Comparison of ENCODE assay signal across 8 cellular contexts in the genomic region with DNA sequence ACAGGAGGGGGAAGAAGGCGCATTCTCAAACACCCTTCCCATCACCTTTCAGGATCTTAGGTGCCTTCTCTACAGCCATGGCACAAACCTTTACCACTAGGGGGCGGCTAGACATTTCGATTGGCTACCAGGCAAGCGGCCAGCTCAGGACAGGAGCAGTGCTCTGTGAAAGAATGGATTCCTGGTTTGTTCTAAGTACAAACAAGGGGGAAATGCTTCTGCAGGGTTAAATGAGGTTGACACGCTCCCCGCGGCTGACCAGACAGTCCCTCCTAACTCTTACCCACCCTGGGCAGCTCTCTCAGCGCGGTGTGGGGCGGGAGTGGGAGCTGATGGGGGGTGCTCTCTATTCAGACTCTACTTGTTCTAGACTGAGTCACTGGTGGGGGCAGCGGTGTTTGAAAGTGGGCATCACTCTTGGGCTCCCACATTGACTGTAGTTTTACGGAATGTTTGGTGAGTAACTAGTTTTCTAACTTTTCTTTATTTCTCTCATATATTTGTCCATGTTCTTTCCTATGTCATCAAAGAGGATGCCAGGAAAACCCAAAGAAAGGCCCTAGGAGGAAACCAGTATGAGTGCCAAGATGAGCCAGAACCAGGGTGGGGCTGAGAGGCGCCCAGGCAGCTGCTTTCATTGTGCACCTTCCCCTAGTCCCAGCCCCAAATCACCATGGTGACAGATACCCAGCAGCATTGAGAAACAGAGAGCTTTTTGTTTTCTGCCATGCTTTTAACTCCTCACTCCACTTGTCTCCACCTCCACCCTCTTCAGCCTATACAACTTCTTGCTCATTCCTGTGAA.
A peak's percentile ranks its signal among the peaks of the same experiment; 100 is the strongest.
DNase-seq lines count a peak whose midpoint lies in the region; ATAC-seq lines count a peak whose summit lies in the region.

No MANE protein-coding gene starts in this region.

- ATAC-seq in GM21528 (IDR thresholded peaks at IDR 0.05; ENCODE audit: low FRiP score, unreplicated experiment) = peak; percentile 88
- no peak for ATAC-seq in HG03045 (IDR thresholded peaks at IDR 0.05; ENCODE audit: unreplicated experiment)

- no peaks in the 10 kb centered on the region for H3K36me3 Mint-ChIP-seq in activated T-cell treated with anti-CD3 and anti-CD28 coated beads, Interleukin-2, amount 50 U/mL, for 24 hours (ENCODE audit: low read depth)

- no peak overlapping the region for H3K27ac Mint-ChIP-seq in activated T-cell treated with anti-CD3 and anti-CD28 coated beads, Interleukin-2, amount 50 U/mL, for 24 hours

- in situ Hi-C loops in G401 (cut with HindIII; ENCODE audit: low sequenced_read_pairs) = no loop called here

- H3K9me3 Mint-ChIP-seq in activated T-cell treated with anti-CD3 and anti-CD28 coated beads, Interleukin-2, amount 50 U/mL, for 24 hours = no peaks in the 10 kb centered on the region

- DNase-seq in G401 (ENCODE audit: low spot score) (peak; percentile 93), HUDEP-2 (lab: John Stamatoyannopoulos, UW; ENCODE audit: unreplicated experiment in 76 of 76) (peak in 59 of 76 experiments; percentile 1 to 78 (median 37)), NCI-H82 treated with DMSO at 0.1 percent for 48 hours (lab: John Stamatoyannopoulos, UW; ENCODE audit: unreplicated experiment) (peak; percentile 38), globus pallidus (ENCODE audit: low spot score) (peak; percentile 89), occipital lobe (lab: John Stamatoyannopoulos, UW) (peak; percentile 65)
- peak; percentile 31 for DNase-seq in activated T-cell treated with anti-CD3 and anti-CD28 coated beads, Interleukin-2, amount 50 U/mL, for 24 hours

- no peak overlapping the region for H3K4me3 Mint-ChIP-seq in activated T-cell treated with anti-CD3 and anti-CD28 coated beads, Interleukin-2, amount 50 U/mL, for 24 hours

- H3K4me1 Mint-ChIP-seq in activated T-cell treated with anti-CD3 and anti-CD28 coated beads, Interleukin-2, amount 50 U/mL, for 24 hours (ENCODE audit: low read depth) = peaks cover 2% of the 10 kb centered on the region

- peaks cover 53% of the 10 kb centered on the region for H3K27me3 Mint-ChIP-seq in activated T-cell treated with anti-CD3 and anti-CD28 coated beads, Interleukin-2, amount 50 U/mL, for 24 hours

Comparison
In these comparisons a context has a peak if more than half of its experiments do, and no peak if none do; other contexts are left out.
1. DNase-seq: peak in every context shown above with its lines; median percentile 93 in G401; 89 in globus pallidus; 65 in occipital lobe; 38 in NCI-H82 treated with DMSO at 0.1 percent for 48 hours; 37 in HUDEP-2; 31 in activated T-cell treated with anti-CD3 and anti-CD28 coated beads, Interleukin-2, amount 50 U/mL, for 24 hours.